1 cellular context compared by ENCODE assay signal in genomic region chr17:32350662-32351418, GRCh38.
TF ChIP-seq lines count a peak whose summit lies in the region.

No MANE protein-coding gene starts in this region.

TF ChIP-seq in K562, 482 proteins besides CTCF, POLR2A, EP300 and RAD21 (continued from another document):
- TF ChIP-seq ZBTB33 (CRISPR knock-in tag; IDR thresholded peaks at IDR 0.05), result no peak
